Comparison of ENCODE assay signal across 9 cellular contexts in the genomic region with DNA sequence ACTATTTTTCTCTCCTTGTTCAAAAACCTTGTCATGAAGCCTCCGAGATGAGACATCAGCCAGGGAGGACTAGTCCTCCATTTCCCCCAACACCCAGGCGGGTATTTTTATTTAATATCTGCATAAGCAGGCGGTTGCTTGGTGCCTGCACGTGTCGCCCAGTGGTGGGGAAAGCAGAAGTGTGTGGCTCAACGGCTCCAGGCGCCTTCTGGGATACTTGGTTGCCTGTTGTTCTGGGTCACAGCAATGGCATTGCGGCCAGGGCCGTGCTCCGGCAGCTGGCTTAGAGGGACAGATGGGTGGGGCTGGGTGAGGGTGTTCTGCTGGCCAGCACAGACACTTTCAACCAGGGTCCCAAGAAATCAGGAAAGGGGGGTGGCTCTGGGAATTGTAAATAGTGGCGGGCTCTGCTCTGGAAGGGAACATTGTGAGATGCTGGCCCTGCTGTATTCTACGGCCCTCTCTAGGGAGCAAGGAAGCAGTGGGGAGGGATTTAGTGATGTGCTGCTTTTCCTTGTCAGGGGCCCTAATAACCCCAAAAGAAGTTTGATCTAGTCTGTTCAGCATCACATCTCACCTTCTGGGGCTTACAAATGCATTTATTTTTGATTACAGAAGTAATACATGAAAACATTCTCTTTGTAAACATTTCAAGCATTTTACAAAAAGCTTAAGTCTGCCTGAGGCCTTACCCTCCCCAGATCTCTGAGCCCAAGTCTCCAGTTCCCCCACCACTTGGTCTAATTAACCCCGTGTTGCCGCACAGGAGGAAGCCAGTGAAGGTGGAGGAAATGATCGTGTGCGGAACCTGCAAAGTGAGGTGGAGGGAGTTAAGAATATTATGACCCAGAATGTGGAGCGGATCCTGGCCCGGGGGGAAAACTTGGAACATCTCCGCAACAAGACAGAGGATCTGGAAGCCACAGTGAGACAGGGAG. TPM values are rescaled to one million over a fixed set of nuclear protein-coding genes. Genes with fewer than 3 reads are reported as not detected.
DNase-seq lines count a peak whose midpoint lies in the region; ATAC-seq, FAIRE-seq and TF ChIP-seq lines count a peak whose summit lies in the region.
"Had no signal": no experiment of that assay in that cellular context is flagged by ENCODE, and none has a peak within 500 bp of the region (broad histone marks: within the 10 kb centered on the region; RNA-seq: fewer than 3 reads in every experiment).

No MANE protein-coding gene starts in this region.

- dilution Hi-C loops in keratinocyte (cut with MboI; ENCODE audit: extremely low pct_ligation_motif_present, low sequenced_read_pairs), result no loop called here

- peaks cover 23% of the 10 kb centered on the region for H3K4me1 ChIP-seq in keratinocyte (ENCODE audit: control insufficient read depth, extremely low read depth, insufficient read depth, low read length)

- peak overlapping the region; percentile 74 for H3K9ac ChIP-seq in keratinocyte (ENCODE audit: control insufficient read depth, extremely low read depth, insufficient read depth, low read length)

- no peak for FAIRE-seq in keratinocyte (lab: Jason Lieb, UNC)

- no peaks in the 10 kb centered on the region for H3K27me3 Mint-ChIP-seq in activated naive CD8-positive, alpha-beta T cell treated with anti-CD3 and anti-CD28 coated beads for 36 hours
- no peaks in the 10 kb centered on the region for H3K27me3 Mint-ChIP-seq in stimulated activated memory B cell treated with anti-CD40 and anti-IgM and Interleukin-4, amounts not matched to agents 10 μg/mL and 1 μg/mL and 100 μg/mL, for 72 hours

- H3K27me3 ChIP-seq in keratinocyte (ENCODE audit: control insufficient read depth, extremely low read depth, insufficient read depth, low read length), result no peaks in the 10 kb centered on the region

- H3K4me3 Mint-ChIP-seq in activated naive CD8-positive, alpha-beta T cell treated with anti-CD3 and anti-CD28 coated beads for 36 hours, result peak overlapping the region; percentile 96
- H3K4me3 Mint-ChIP-seq in stimulated activated memory B cell treated with anti-CD40 and anti-IgM and Interleukin-4, amounts not matched to agents 10 μg/mL and 1 μg/mL and 100 μg/mL, for 72 hours, result peak overlapping the region; percentile 90

- ATAC-seq in stimulated activated memory B cell treated with anti-CD40 and anti-IgM and Interleukin-4, amounts not matched to agents 10 μg/mL and 1 μg/mL and 100 μg/mL, for 72 hours, result peak; percentile 81
- ATAC-seq in GM19397 (IDR thresholded peaks at IDR 0.05; ENCODE audit: unreplicated experiment), result no peak

- no peak for TF ChIP-seq CTCF in keratinocyte (optimal IDR thresholded peaks at IDR 0.05 in 1 of 3, IDR thresholded peaks at IDR 0.05 in 1 of 3, conservative IDR thresholded peaks at IDR 0.05 in 1 of 3; ENCODE audit: extremely low read depth in 1 of 3, insufficient read depth in 2 of 3, low read length in 3 of 3)

- no peaks in the 10 kb centered on the region for H3K9me1 ChIP-seq in keratinocyte (ENCODE audit: control insufficient read depth, extremely low read depth, insufficient read depth, low read length)

- peak overlapping the region; percentile 74 to 94 (median 94) for H3K4me3 ChIP-seq in keratinocyte (ENCODE audit: control insufficient read depth in 2 of 3, extremely low read depth in 1 of 3, insufficient read depth in 2 of 3, low read depth in 1 of 3, low read length in 3 of 3)

- peaks cover 20% of the 10 kb centered on the region for H3K79me2 ChIP-seq in keratinocyte (ENCODE audit: control insufficient read depth, insufficient read depth, low read length)

- H3K4me2 ChIP-seq in keratinocyte (ENCODE audit: control insufficient read depth, extremely low read depth, insufficient read depth, low read depth, low read length), result peak overlapping the region; percentile 99

- H2AFZ ChIP-seq in keratinocyte (ENCODE audit: control insufficient read depth, low read length), result peak overlapping the region; percentile 64

- no peaks in the 10 kb centered on the region for H3K9me3 Mint-ChIP-seq in activated naive CD8-positive, alpha-beta T cell treated with anti-CD3 and anti-CD28 coated beads for 36 hours
- H3K9me3 Mint-ChIP-seq in stimulated activated memory B cell treated with anti-CD40 and anti-IgM and Interleukin-4, amounts not matched to agents 10 μg/mL and 1 μg/mL and 100 μg/mL, for 72 hours, result no peaks in the 10 kb centered on the region

- peak; percentile 20 for DNase-seq in activated naive CD4-positive, alpha-beta T cell treated with Interleukin-2 at 50 U/mL for 16 hours
- no peak for DNase-seq in activated naive CD4-positive, alpha-beta T cell treated with anti-CD3 and anti-CD28 coated beads, Interleukin-2, amount 50 U/mL, for 16 hours
- DNase-seq in KG1 (lab: John Stamatoyannopoulos, UW) (peak; percentile 53), keratinocyte (ENCODE audit: low read depth, low spot score) (no peak), putamen (ENCODE audit: low spot score) (no peak)
- DNase-seq in activated naive CD8-positive, alpha-beta T cell treated with anti-CD3 and anti-CD28 coated beads for 36 hours, result peak; percentile 32
- DNase-seq: DND-41 had no signal

- peak overlapping the region; percentile 89 for H3K27ac Mint-ChIP-seq in activated naive CD8-positive, alpha-beta T cell treated with anti-CD3 and anti-CD28 coated beads for 36 hours
- peak overlapping the region; percentile 88 for H3K27ac Mint-ChIP-seq in stimulated activated memory B cell treated with anti-CD40 and anti-IgM and Interleukin-4, amounts not matched to agents 10 μg/mL and 1 μg/mL and 100 μg/mL, for 72 hours

- H3K9me3 ChIP-seq in keratinocyte (ENCODE audit: control insufficient read depth, low read depth, low read length), result no peaks in the 10 kb centered on the region

- H3K36me3 Mint-ChIP-seq in activated naive CD8-positive, alpha-beta T cell treated with anti-CD3 and anti-CD28 coated beads for 36 hours, result peaks cover 22% of the 10 kb centered on the region
- H3K36me3 Mint-ChIP-seq in stimulated activated memory B cell treated with anti-CD40 and anti-IgM and Interleukin-4, amounts not matched to agents 10 μg/mL and 1 μg/mL and 100 μg/mL, for 72 hours, result peaks cover 36% of the 10 kb centered on the region

- H3K27ac ChIP-seq in keratinocyte (ENCODE audit: control insufficient read depth, insufficient read depth, low read length), result peak overlapping the region; percentile 64

- peaks cover 15 to 24% of the 10 kb centered on the region in 2 experiments for H3K36me3 ChIP-seq in keratinocyte (ENCODE audit: control insufficient read depth in 2 of 2, extremely low read depth in 1 of 2, insufficient read depth in 2 of 2, low read length in 2 of 2)

- H3K4me1 Mint-ChIP-seq in activated naive CD8-positive, alpha-beta T cell treated with anti-CD3 and anti-CD28 coated beads for 36 hours, result peaks cover 37% of the 10 kb centered on the region
- H3K4me1 Mint-ChIP-seq in stimulated activated memory B cell treated with anti-CD40 and anti-IgM and Interleukin-4, amounts not matched to agents 10 μg/mL and 1 μg/mL and 100 μg/mL, for 72 hours, result peaks cover 44% of the 10 kb centered on the region

- no peaks in the 10 kb centered on the region for H4K20me1 ChIP-seq in keratinocyte (ENCODE audit: control insufficient read depth, extremely low read depth, insufficient read depth, low read length)

RNA-seq across cellular contexts. Expression of a gene that starts 1.1 kb away (rescaled TPM):
- 10 to 100 TPM; 94.3 to 98.3 TPM for total RNA-seq in activated naive CD8-positive, alpha-beta T cell treated with anti-CD3 and anti-CD28 coated beads for 36 hours
- 291 to 385 TPM (median 323 TPM) in 3 replicates for polyA plus RNA-seq in keratinocyte
- polyA plus RNA-seq in keratinocyte (2011; ENCODE audit: low read depth), result 115 TPM
- 423 and 525 TPM in 2 replicates for polyA plus RNA-seq in keratinocyte (2011; cell fraction: cytosol; rRNA removed)
- polyA plus RNA-seq in keratinocyte (2011; cell fraction: nucleus; rRNA removed), result 184 and 200 TPM in 2 replicates
- 220 and 230 TPM in 2 replicates for polyA plus RNA-seq in keratinocyte (2012; ENCODE audit: low replicate concordance)
- polyA minus RNA-seq in keratinocyte, result 45.8 to 108 TPM (median 86.7 TPM) in 3 replicates
- 50.3 TPM for polyA minus RNA-seq in keratinocyte (2011; cell fraction: cytosol; rRNA and poly(A)+ RNA removed)
- 17.8 and 33.5 TPM in 2 replicates for polyA minus RNA-seq in keratinocyte (2011; cell fraction: nucleus; rRNA and poly(A)+ RNA removed)

RNA-seq across cellular contexts. Expression of a gene that starts 5.7 kb away (rescaled TPM):
- 10 to 100 TPM; 27.9 to 29.3 TPM for total RNA-seq in activated naive CD8-positive, alpha-beta T cell treated with anti-CD3 and anti-CD28 coated beads for 36 hours
- 9.3 to 24.1 TPM (median 11.0 TPM) in 3 replicates for polyA plus RNA-seq in keratinocyte
- polyA plus RNA-seq in keratinocyte (2011; ENCODE audit: low read depth), result 4.6 TPM
- 14.2 and 17.5 TPM in 2 replicates for polyA plus RNA-seq in keratinocyte (2011; cell fraction: cytosol; rRNA removed)
- polyA plus RNA-seq in keratinocyte (2011; cell fraction: nucleus; rRNA removed), result 18.0 and 24.5 TPM in 2 replicates
- polyA plus RNA-seq in keratinocyte (2012; ENCODE audit: low replicate concordance), result 9.8 and 27.8 TPM in 2 replicates
- 4.3 to 18.1 TPM (median 5.4 TPM) in 3 replicates for polyA minus RNA-seq in keratinocyte
- 7.5 TPM for polyA minus RNA-seq in keratinocyte (2011; cell fraction: cytosol; rRNA and poly(A)+ RNA removed)
- polyA minus RNA-seq in keratinocyte (2011; cell fraction: nucleus; rRNA and poly(A)+ RNA removed), result 2.3 TPM in 1 of 2 replicates, not detected in the other

RNA-seq across cellular contexts. Expression of a gene that starts 17.0 kb away (rescaled TPM):
- 100 to 1,000 TPM in 1 of 2 experiments, 10 to 100 TPM in 1; 90.9 to 104 TPM for total RNA-seq in activated naive CD8-positive, alpha-beta T cell treated with anti-CD3 and anti-CD28 coated beads for 36 hours
- 174 to 336 TPM (median 264 TPM) in 3 replicates for polyA plus RNA-seq in keratinocyte
- polyA plus RNA-seq in keratinocyte (2011; ENCODE audit: low read depth), result 142 TPM
- polyA plus RNA-seq in keratinocyte (2011; cell fraction: cytosol; rRNA removed), result 254 and 258 TPM in 2 replicates
- polyA plus RNA-seq in keratinocyte (2011; cell fraction: nucleus; rRNA removed), result 174 and 184 TPM in 2 replicates
- 183 and 184 TPM in 2 replicates for polyA plus RNA-seq in keratinocyte (2012; ENCODE audit: low replicate concordance)
- polyA minus RNA-seq in keratinocyte, result 91.5 to 161 TPM (median 143 TPM) in 3 replicates
- polyA minus RNA-seq in keratinocyte (2011; cell fraction: cytosol; rRNA and poly(A)+ RNA removed), result 59.3 TPM
- 36.0 and 45.8 TPM in 2 replicates for polyA minus RNA-seq in keratinocyte (2011; cell fraction: nucleus; rRNA and poly(A)+ RNA removed)

RNA-seq across cellular contexts. Expression of a gene that starts 17.2 kb away (rescaled TPM):
- total RNA-seq in activated naive CD8-positive, alpha-beta T cell treated with anti-CD3 and anti-CD28 coated beads for 36 hours, result 10 to 100 TPM; 19.6 to 19.9 TPM
- 34.3 to 39.1 TPM (median 35.6 TPM) in 3 replicates for polyA plus RNA-seq in keratinocyte
- polyA plus RNA-seq in keratinocyte (2011; ENCODE audit: low read depth), result 4.1 TPM
- 19.5 and 21.6 TPM in 2 replicates for polyA plus RNA-seq in keratinocyte (2011; cell fraction: cytosol; rRNA removed)
- 58.3 and 60.4 TPM in 2 replicates for polyA plus RNA-seq in keratinocyte (2011; cell fraction: nucleus; rRNA removed)
- 15.0 and 31.9 TPM in 2 replicates for polyA plus RNA-seq in keratinocyte (2012; ENCODE audit: low replicate concordance)
- polyA minus RNA-seq in keratinocyte, result 63.9 to 70.2 TPM (median 64.7 TPM) in 3 replicates
- 19.8 TPM for polyA minus RNA-seq in keratinocyte (2011; cell fraction: cytosol; rRNA and poly(A)+ RNA removed)
- polyA minus RNA-seq in keratinocyte (2011; cell fraction: nucleus; rRNA and poly(A)+ RNA removed), result 54.3 and 79.6 TPM in 2 replicates

RNA-seq across cellular contexts. Expression of a gene that starts 24.0 kb away (rescaled TPM):
- 1 to 10 TPM; 2.4 to 3.4 TPM for total RNA-seq in activated naive CD8-positive, alpha-beta T cell treated with anti-CD3 and anti-CD28 coated beads for 36 hours
- polyA plus RNA-seq in keratinocyte, result 7.7 to 13.3 TPM (median 11.8 TPM) in 3 replicates
- 3.1 TPM for polyA plus RNA-seq in keratinocyte (2011; ENCODE audit: low read depth)
- 11.1 and 14.1 TPM in 2 replicates for polyA plus RNA-seq in keratinocyte (2011; cell fraction: cytosol; rRNA removed)
- polyA plus RNA-seq in keratinocyte (2011; cell fraction: nucleus; rRNA removed), result 19.1 and 25.4 TPM in 2 replicates
- 11.8 and 13.9 TPM in 2 replicates for polyA plus RNA-seq in keratinocyte (2012; ENCODE audit: low replicate concordance)
- polyA minus RNA-seq in keratinocyte, result 9.6 to 30.7 TPM (median 13.3 TPM) in 3 replicates
- polyA minus RNA-seq in keratinocyte (2011; cell fraction: cytosol; rRNA and poly(A)+ RNA removed), result 13.0 TPM
- 3.0 and 5.2 TPM in 2 replicates for polyA minus RNA-seq in keratinocyte (2011; cell fraction: nucleus; rRNA and poly(A)+ RNA removed)

Comparison
In these comparisons a context has a peak if more than half of its experiments do, and no peak if none do; other contexts are left out.
1. DNase-seq: peak in activated naive CD4-positive, alpha-beta T cell treated with Interleukin-2 at 50 U/mL for 16 hours (single experiment), KG1 (single experiment) and activated naive CD8-positive, alpha-beta T cell treated with anti-CD3 and anti-CD28 coated beads for 36 hours (single experiment); none in activated naive CD4-positive, alpha-beta T cell treated with anti-CD3 and anti-CD28 coated beads, Interleukin-2, amount 50 U/mL, for 16 hours (single experiment), keratinocyte (single experiment) and putamen (single experiment).